Comparison of ENCODE assay signal across 8 cellular contexts in the genomic region with DNA sequence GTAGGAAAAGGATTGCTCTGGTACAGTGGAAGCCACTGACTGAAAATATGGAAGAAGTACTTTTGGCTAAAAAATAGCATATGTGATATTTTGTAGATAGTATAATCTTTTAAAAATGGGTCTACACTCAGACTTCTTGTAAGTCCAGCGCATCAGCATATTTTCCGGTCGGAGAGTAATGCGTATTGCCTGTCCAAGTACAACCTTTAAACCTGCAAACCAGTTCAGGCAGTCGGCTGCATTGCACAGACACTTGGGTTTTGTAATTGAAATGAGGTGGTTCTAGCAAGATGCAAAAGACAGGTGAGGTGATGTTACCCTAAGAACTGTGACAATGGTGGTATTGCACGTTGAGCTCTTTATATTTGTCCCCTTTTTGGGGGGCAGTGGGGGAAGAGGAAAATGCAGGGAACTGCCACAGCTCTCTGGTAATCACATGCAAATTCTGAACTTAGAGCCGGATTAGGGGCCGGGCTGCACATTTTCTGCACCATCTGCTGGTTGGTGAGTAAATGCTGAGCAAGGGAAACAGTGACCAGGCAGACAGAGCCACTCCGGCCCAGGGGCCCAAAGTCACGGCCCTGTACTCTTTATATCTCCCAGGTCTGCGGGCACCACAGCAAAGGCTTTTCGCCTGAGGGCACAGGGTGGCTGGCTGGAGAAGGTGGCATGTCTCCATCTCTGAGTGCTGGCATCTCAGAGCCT. TPM values are rescaled to one million over a fixed set of nuclear protein-coding genes. Genes with fewer than 3 reads are reported as not detected.
DNase-seq lines count a peak whose midpoint lies in the region; ATAC-seq and TF ChIP-seq lines count a peak whose summit lies in the region.

No MANE protein-coding gene starts in this region.

- DNase-seq in GM10248 (ENCODE audit: extremely low spot score) (no peak), brain microvascular endothelial cell (no peak), NCI-H226 (no peak), GM03348 (ENCODE audit: low spot score) (no peak), NCI-H1436 (lab: John Stamatoyannopoulos, UW) (no peak)
- no peak for DNase-seq in activated CD8-positive, alpha-beta memory T cell treated with anti-CD3 and anti-CD28 coated beads for 24 hours

- CTCF ChIA-PET in GM10248 (lab: Yijun Ruan, JAX), result interaction anchor here (1.1 to 3.4 kb wide), 3 partner anchors 11 to 39 kb away, joined by 3 to 15 read pairs (median 4); no protein-coding TSS in a partner anchor

- H3K27ac ChIP-seq in brain microvascular endothelial cell (no peak overlapping the region), neural cell (ENCODE audit: low read length) (no peak overlapping the region)

- peak; percentile 27 for ATAC-seq in HG02763 (IDR thresholded peaks at IDR 0.05; ENCODE audit: unreplicated experiment)

- no peaks in the 10 kb centered on the region for H3F3A ChIP-seq in neural cell (ENCODE audit: insufficient read depth, low read length, poor library complexity, severe bottlenecking)

- H3K4me2 ChIP-seq in neural cell (ENCODE audit: low read length), result peak overlapping the region; percentile 72

- POLR2A ChIA-PET in GM10248 (lab: Yijun Ruan, JAX), result no interaction called here

- no peak overlapping the region for H2AFZ ChIP-seq in neural cell (ENCODE audit: low read depth, low read length)

- no peaks in the 10 kb centered on the region for H3K9me2 ChIP-seq in neural cell (ENCODE audit: insufficient read depth, low read length)

- H3K27me3 ChIP-seq in brain microvascular endothelial cell (replicated peaks), result peaks cover 6% of the 10 kb centered on the region
- peaks cover 22% of the 10 kb centered on the region for H3K27me3 ChIP-seq in neural cell (ENCODE audit: insufficient read depth, low read depth, low read length)

- no peak for TF ChIP-seq RAD21 in neural cell (conservative IDR thresholded peaks at IDR 0.05)

- no peak overlapping the region for H3K9ac ChIP-seq in neural cell (ENCODE audit: low read length)

- TF ChIP-seq CTCF in GM10248 (IDR thresholded peaks at IDR 0.05; ENCODE audit: control extremely low read depth, extremely low read depth, low read depth, missing control alignments), result peak; percentile 4
- no peak for TF ChIP-seq CTCF in brain microvascular endothelial cell (IDR thresholded peaks at IDR 0.05; ENCODE audit: low read depth, low read length, missing control alignments)
- no peak for TF ChIP-seq CTCF in neural cell (IDR thresholded peaks at IDR 0.05; ENCODE audit: poor library complexity, severe bottlenecking)

- H3K9me3 ChIP-seq in neural cell (ENCODE audit: low read length), result no peaks in the 10 kb centered on the region

- peaks cover 5% of the 10 kb centered on the region for H3K79me2 ChIP-seq in neural cell (replicated peaks; ENCODE audit: insufficient read depth, low read length)

- in situ Hi-C loops in brain microvascular endothelial cell (cut with HindIII; ENCODE audit: low pct_ligation_motif_present, low sequenced_read_pairs), result no loop called here

- H3K4me3 ChIP-seq in brain microvascular endothelial cell (ENCODE audit: low read depth, low read length) (peak overlapping the region; percentile 12), neural cell (ENCODE audit: low read length) (peak overlapping the region; percentile 92)

- no peaks in the 10 kb centered on the region for H4K20me1 ChIP-seq in neural cell (ENCODE audit: insufficient read depth)

- no peaks in the 10 kb centered on the region for H3K36me3 ChIP-seq in brain microvascular endothelial cell (replicated peaks)
- H3K36me3 ChIP-seq in neural cell (ENCODE audit: insufficient read depth, low read length), result no peaks in the 10 kb centered on the region

- no peak for TF ChIP-seq EP300 in neural cell (conservative IDR thresholded peaks at IDR 0.05; ENCODE audit: poor library complexity, severe bottlenecking)

TF ChIP-seq in neural cell, 6 proteins besides CTCF, POLR2A, EP300 and RAD21:
- no peak for TF ChIP-seq SMC3 (conservative IDR thresholded peaks at IDR 0.05; ENCODE audit: poor library complexity)

RNA-seq across cellular contexts. Expression of gene GPR137B, which starts 2.3 kb away (rescaled TPM):
- polyA plus RNA-seq in neural cell, result 8.2 and 10.5 TPM in 2 replicates
- 12.7 and 13.1 TPM in 2 replicates for polyA minus RNA-seq in neural cell
